ENCODE assay signal across 8 cellular contexts in genomic region chr15:78177447-78177873, GRCh38. TPM values are rescaled to one million over a fixed set of nuclear protein-coding genes. Genes with fewer than 3 reads are reported as not detected.
A peak's percentile ranks its signal among the peaks of the same experiment; 100 is the strongest.
DNase-seq lines count a peak whose midpoint lies in the region; ATAC-seq lines count a peak whose summit lies in the region.

No MANE protein-coding gene starts in this region.

- no peaks in the 10 kb centered on the region for H3K27me3 Mint-ChIP-seq in activated CD4-positive, alpha-beta T cell treated with anti-CD3 and anti-CD28 coated beads for 36 hours
- no peaks in the 10 kb centered on the region for H3K27me3 Mint-ChIP-seq in stimulated activated naive B cell treated with anti-CD40 and anti-IgM and Interleukin-4, amounts not matched to agents 10 μg/mL and 1 μg/mL and 100 μg/mL, for 72 hours

- ATAC-seq in activated CD4-positive, alpha-beta T cell treated with anti-CD3 and anti-CD28 coated beads for 36 hours: peak; percentile 69
- peak; percentile 29 to 31 for ATAC-seq in stimulated activated naive B cell treated with anti-CD40 and anti-IgM and Interleukin-4, amounts not matched to agents 10 μg/mL and 1 μg/mL and 100 μg/mL, for 72 hours (replicated peaks)
- no peak for ATAC-seq in GM18870 (IDR thresholded peaks at IDR 0.05; ENCODE audit: unreplicated experiment)
- ATAC-seq in GM18909 (IDR thresholded peaks at IDR 0.05; ENCODE audit: poor library complexity, unreplicated experiment): no peak

- H3K9me3 Mint-ChIP-seq in activated CD4-positive, alpha-beta T cell treated with anti-CD3 and anti-CD28 coated beads for 36 hours (ENCODE audit: low read depth): no peaks in the 10 kb centered on the region
- peaks cover 1 to 3% of the 10 kb centered on the region in 2 donors for H3K9me3 Mint-ChIP-seq in stimulated activated naive B cell treated with anti-CD40 and anti-IgM and Interleukin-4, amounts not matched to agents 10 μg/mL and 1 μg/mL and 100 μg/mL, for 72 hours

- H3K36me3 Mint-ChIP-seq in activated CD4-positive, alpha-beta T cell treated with anti-CD3 and anti-CD28 coated beads for 36 hours (ENCODE audit: low read depth): peaks cover 12% of the 10 kb centered on the region
- peaks cover 14 to 17% of the 10 kb centered on the region in 2 donors for H3K36me3 Mint-ChIP-seq in stimulated activated naive B cell treated with anti-CD40 and anti-IgM and Interleukin-4, amounts not matched to agents 10 μg/mL and 1 μg/mL and 100 μg/mL, for 72 hours

- H3K27ac Mint-ChIP-seq in activated CD4-positive, alpha-beta T cell treated with anti-CD3 and anti-CD28 coated beads for 36 hours: no peak overlapping the region
- no peak overlapping the region for H3K27ac Mint-ChIP-seq in stimulated activated naive B cell treated with anti-CD40 and anti-IgM and Interleukin-4, amounts not matched to agents 10 μg/mL and 1 μg/mL and 100 μg/mL, for 72 hours

- POLR2A ChIA-PET in activated CD4-positive, alpha-beta T cell treated with anti-CD3 and anti-CD28 coated beads for 36 hours (lab: Charles Lee): no interaction called here

- CTCF ChIA-PET in activated CD4-positive, alpha-beta T cell treated with anti-CD3 and anti-CD28 coated beads for 36 hours (lab: Charles Lee): interaction anchor here (0.6 to 2.8 kb wide), 8 partner anchors 11 to 212 kb away, joined by 3 to 14 read pairs (median 4); no protein-coding TSS in a partner anchor

- intact Hi-C loops in activated CD4-positive, alpha-beta T cell treated with anti-CD3 and anti-CD28 coated beads for 36 hours (cut with DNase I, micrococcal nuclease): loop anchor here in 1 of 2 experiments (1.0 kb wide), 1 partner anchor 64 kb away; no protein-coding TSS in a partner anchor

- DNase-seq in activated CD4-positive, alpha-beta T cell treated with anti-CD3 and anti-CD28 coated beads for 36 hours: peak; percentile 68
- no peak for DNase-seq in activated CD4-positive, alpha-beta T cell treated with anti-CD3 and anti-CD28 coated beads for 1 hour
- DNase-seq in NCI-H82 treated with DMSO at 0.1 percent for 48 hours (lab: John Stamatoyannopoulos, UW; ENCODE audit: unreplicated experiment): peak; percentile 8
- DNase-seq in astrocyte of the hippocampus (ENCODE audit: low read depth, low spot score): peak; percentile 60
- peak; percentile 12 for DNase-seq in iris pigment epithelial cell (ENCODE audit: low read depth)
- DNase-seq in stimulated activated naive B cell treated with anti-CD40 and anti-IgM and Interleukin-4, amounts not matched to agents 10 μg/mL and 1 μg/mL and 100 μg/mL, for 72 hours: no peak

- no peak overlapping the region for H3K4me3 Mint-ChIP-seq in activated CD4-positive, alpha-beta T cell treated with anti-CD3 and anti-CD28 coated beads for 36 hours
- H3K4me3 Mint-ChIP-seq in stimulated activated naive B cell treated with anti-CD40 and anti-IgM and Interleukin-4, amounts not matched to agents 10 μg/mL and 1 μg/mL and 100 μg/mL, for 72 hours: no peak overlapping the region

- peaks cover 20% of the 10 kb centered on the region for H3K4me1 Mint-ChIP-seq in activated CD4-positive, alpha-beta T cell treated with anti-CD3 and anti-CD28 coated beads for 36 hours
- H3K4me1 Mint-ChIP-seq in stimulated activated naive B cell treated with anti-CD40 and anti-IgM and Interleukin-4, amounts not matched to agents 10 μg/mL and 1 μg/mL and 100 μg/mL, for 72 hours: peaks cover 29 to 34% of the 10 kb centered on the region in 2 donors

RNA-seq across cellular contexts. Expression of gene IDH3A, which starts 28.3 kb away (rescaled TPM):
- total RNA-seq in activated CD4-positive, alpha-beta T cell treated with anti-CD3 and anti-CD28 coated beads for 36 hours: 100 to 1,000 TPM; 129 to 135 TPM

RNA-seq across cellular contexts. Expression of gene CIB2, which starts 46.2 kb away (rescaled TPM):
- 1 to 10 TPM in 1 of 2 experiments, under 1 TPM in 1; 0.91 to 1.2 TPM for total RNA-seq in activated CD4-positive, alpha-beta T cell treated with anti-CD3 and anti-CD28 coated beads for 36 hours

RNA-seq across cellular contexts. Expression of gene ACSBG1, which starts 56.9 kb away (rescaled TPM):
- total RNA-seq in activated CD4-positive, alpha-beta T cell treated with anti-CD3 and anti-CD28 coated beads for 36 hours: under 1 TPM in 1 of 2 experiments, not detected in 1; 0.02 TPM

Comparison
In these comparisons a context has a peak if more than half of its experiments do, and no peak if none do; other contexts are left out.
1. DNase-seq: peak in activated CD4-positive, alpha-beta T cell treated with anti-CD3 and anti-CD28 coated beads for 36 hours (single experiment), NCI-H82 treated with DMSO at 0.1 percent for 48 hours (single experiment), astrocyte of the hippocampus (single experiment) and iris pigment epithelial cell (single experiment); none in activated CD4-positive, alpha-beta T cell treated with anti-CD3 and anti-CD28 coated beads for 1 hour (single experiment) and stimulated activated naive B cell treated with anti-CD40 and anti-IgM and Interleukin-4, amounts not matched to agents 10 μg/mL and 1 μg/mL and 100 μg/mL, for 72 hours (single experiment).
2. ATAC-seq: peak in activated CD4-positive, alpha-beta T cell treated with anti-CD3 and anti-CD28 coated beads for 36 hours (single experiment) and stimulated activated naive B cell treated with anti-CD40 and anti-IgM and Interleukin-4, amounts not matched to agents 10 μg/mL and 1 μg/mL and 100 μg/mL, for 72 hours (2 of 2); none in GM18870 (single experiment) and GM18909 (single experiment).